Comparison of ENCODE assay signal across 8 cellular contexts in the genomic region with DNA sequence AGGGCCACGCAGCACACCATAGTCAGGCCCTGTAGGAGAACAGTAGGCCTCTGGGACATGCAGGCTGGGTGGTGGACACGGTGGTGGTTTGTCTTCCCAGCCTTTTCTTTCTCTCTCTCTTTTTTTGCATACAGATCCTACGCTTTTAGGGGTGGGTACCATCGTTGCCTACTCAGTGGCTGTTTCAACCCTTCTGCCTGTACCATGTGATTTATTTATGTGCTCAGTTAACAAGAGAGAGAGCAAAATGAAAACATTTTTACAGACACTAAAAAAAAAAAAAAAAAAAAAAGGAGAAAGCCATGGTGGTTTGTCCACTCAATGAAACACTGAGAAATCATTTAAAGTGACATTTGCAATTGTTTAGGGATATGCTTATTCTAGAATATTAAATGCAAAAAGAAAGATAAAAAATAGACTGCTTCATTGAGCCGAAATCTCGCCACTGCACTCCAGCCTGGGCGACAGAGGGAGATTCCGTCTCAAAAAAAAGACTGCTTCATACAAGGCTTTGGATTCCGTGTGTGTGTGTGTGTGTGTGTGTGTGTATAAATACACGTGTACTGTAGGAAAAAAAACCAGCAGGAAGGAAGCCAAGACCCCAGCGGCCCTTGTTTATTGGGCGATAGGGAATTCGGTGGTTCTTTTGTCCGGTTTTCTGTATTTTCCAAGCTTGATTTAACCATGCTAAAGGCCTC. TPM values are rescaled to one million over a fixed set of nuclear protein-coding genes. Genes with fewer than 3 reads are reported as not detected.
DNase-seq lines count a peak whose midpoint lies in the region; ATAC-seq and TF ChIP-seq lines count a peak whose summit lies in the region.

No MANE protein-coding gene starts in this region.

- ATAC-seq in SK-N-SH treated with all-trans-retinoic acid at 6 μM for 48 hours = peak; percentile 10
- ATAC-seq in natural killer cell = no peak
- ATAC-seq in HG03378 (IDR thresholded peaks at IDR 0.05; ENCODE audit: unreplicated experiment) = no peak
- no peak for ATAC-seq in HG03342 (IDR thresholded peaks at IDR 0.05; ENCODE audit: unreplicated experiment)

- H3K9me3 Mint-ChIP-seq in natural killer cell = no peaks in the 10 kb centered on the region

- TF ChIP-seq CTCF in C4-2B (conservative IDR thresholded peaks at IDR 0.05) = no peak
- TF ChIP-seq CTCF in HL-60 (IDR thresholded peaks at IDR 0.05; ENCODE audit: insufficient read depth, low read length) = no peak
- TF ChIP-seq CTCF in natural killer cell (IDR thresholded peaks at IDR 0.05) = no peak

- peak in 1 of 2 experiments; percentile 48 for DNase-seq in HL-60 (ENCODE audit: low read depth in 1 of 2, low spot score in 1 of 2)
- peak; percentile 23 for DNase-seq in effector CD4-positive, alpha-beta T cell
- no peak for DNase-seq in natural killer cell
- DNase-seq in retina = no peak

- intact Hi-C loops in natural killer cell (cut with micrococcal nuclease) = loop anchor here (5.0 kb wide), 3 partner anchors 201 to 369 kb away; partner anchors contain the start of gene DYNC1H1

- no peaks in the 10 kb centered on the region for H3K36me3 Mint-ChIP-seq in natural killer cell

- H3K27ac Mint-ChIP-seq in natural killer cell = peak overlapping the region; percentile 98 to 99

- H3K4me3 Mint-ChIP-seq in natural killer cell = peak overlapping the region; percentile 97

- H3K4me3 ChIP-seq in HL-60 (replicated peaks; ENCODE audit: insufficient read depth, low read length) = peak overlapping the region; percentile 66

- H3K27me3 Mint-ChIP-seq in natural killer cell (ENCODE audit: low read depth in 2 of 2) = no peaks in the 10 kb centered on the region

- peaks cover 52 to 58% of the 10 kb centered on the region in 2 donors for H3K4me1 Mint-ChIP-seq in natural killer cell

- H3K27me3 ChIP-seq in HL-60 (ENCODE audit: insufficient read depth, poor library complexity, severe bottlenecking) = no peaks in the 10 kb centered on the region

- peak overlapping the region; percentile 62 for H3K27ac ChIP-seq in C4-2B
- H3K27ac ChIP-seq in HL-60 (replicated peaks) = peak overlapping the region; percentile 29

TF ChIP-seq in SK-N-SH treated with all-trans-retinoic acid at 6 μM for 48 hours, 23 proteins besides CTCF, POLR2A, EP300 and RAD21:
- TF ChIP-seq, protein P1, sequence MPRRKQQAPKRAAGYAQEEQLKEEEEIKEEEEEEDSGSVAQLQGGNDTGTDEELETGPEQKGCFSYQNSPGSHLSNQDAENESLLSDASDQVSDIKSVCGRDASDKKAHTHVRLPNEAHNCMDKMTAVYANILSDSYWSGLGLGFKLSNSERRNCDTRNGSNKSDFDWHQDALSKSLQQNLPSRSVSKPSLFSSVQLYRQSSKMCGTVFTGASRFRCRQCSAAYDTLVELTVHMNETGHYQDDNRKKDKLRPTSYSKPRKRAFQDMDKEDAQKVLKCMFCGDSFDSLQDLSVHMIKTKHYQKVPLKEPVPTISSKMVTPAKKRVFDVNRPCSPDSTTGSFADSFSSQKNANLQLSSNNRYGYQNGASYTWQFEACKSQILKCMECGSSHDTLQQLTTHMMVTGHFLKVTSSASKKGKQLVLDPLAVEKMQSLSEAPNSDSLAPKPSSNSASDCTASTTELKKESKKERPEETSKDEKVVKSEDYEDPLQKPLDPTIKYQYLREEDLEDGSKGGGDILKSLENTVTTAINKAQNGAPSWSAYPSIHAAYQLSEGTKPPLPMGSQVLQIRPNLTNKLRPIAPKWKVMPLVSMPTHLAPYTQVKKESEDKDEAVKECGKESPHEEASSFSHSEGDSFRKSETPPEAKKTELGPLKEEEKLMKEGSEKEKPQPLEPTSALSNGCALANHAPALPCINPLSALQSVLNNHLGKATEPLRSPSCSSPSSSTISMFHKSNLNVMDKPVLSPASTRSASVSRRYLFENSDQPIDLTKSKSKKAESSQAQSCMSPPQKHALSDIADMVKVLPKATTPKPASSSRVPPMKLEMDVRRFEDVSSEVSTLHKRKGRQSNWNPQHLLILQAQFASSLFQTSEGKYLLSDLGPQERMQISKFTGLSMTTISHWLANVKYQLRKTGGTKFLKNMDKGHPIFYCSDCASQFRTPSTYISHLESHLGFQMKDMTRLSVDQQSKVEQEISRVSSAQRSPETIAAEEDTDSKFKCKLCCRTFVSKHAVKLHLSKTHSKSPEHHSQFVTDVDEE (CRISPR knock-in tag; IDR thresholded peaks at IDR 0.05) = no peak
- TF ChIP-seq CSDC2 (CRISPR knock-in tag; IDR thresholded peaks at IDR 0.05) = no peak

RNA-seq across cellular contexts. Expression of gene ZNF839, which starts 3.3 kb away (rescaled TPM):
- total RNA-seq in natural killer cell = 10 to 100 TPM; 13.3 to 20.4 (median 18.1) TPM

RNA-seq across cellular contexts. Expression of gene MOK, which starts 11.2 kb away (rescaled TPM):
- 1 to 10 TPM; 3.9 to 6.5 (median 4.7) TPM for total RNA-seq in natural killer cell

RNA-seq across cellular contexts. Expression of gene CINP, which starts 46.5 kb away (rescaled TPM):
- 10 to 100 TPM; 22.4 to 30.0 (median 23.3) TPM for total RNA-seq in natural killer cell

RNA-seq across cellular contexts. Expression of gene TECPR2, which starts 46.5 kb away (rescaled TPM):
- total RNA-seq in natural killer cell = 10 to 100 TPM; 10.8 to 18.6 (median 15.3) TPM
